11 cellular contexts compared by ENCODE assay signal in genomic region chr21:41726970-41727783, GRCh38. TPM values are rescaled to one million over a fixed set of nuclear protein-coding genes. Genes with fewer than 3 reads are reported as not detected.
DNase-seq lines count a peak whose midpoint lies in the region; ATAC-seq and TF ChIP-seq lines count a peak whose summit lies in the region.
"Had no signal": no experiment of that assay in that cellular context is flagged by ENCODE, and none has a peak within 500 bp of the region (broad histone marks: within the 10 kb centered on the region; RNA-seq: fewer than 3 reads in every experiment).

No MANE protein-coding gene starts in this region.

- peaks cover 1% of the 10 kb centered on the region for H3K27me3 Mint-ChIP-seq in endodermal cell (ENCODE audit: insufficient read depth)

- H3K27ac ChIP-seq in endodermal cell (ENCODE audit: low read depth, low read length) (no peak overlapping the region), colonic mucosa (no peak overlapping the region)

- no peaks in the 10 kb centered on the region for H3K36me3 Mint-ChIP-seq in endodermal cell (ENCODE audit: low read depth)
- H3K36me3 Mint-ChIP-seq: CD8-positive, alpha-beta memory T cell had no signal

- no peak for TF ChIP-seq POLR2A in NB4 (IDR thresholded peaks at IDR 0.05; ENCODE audit: extremely low read depth, insufficient read length)

- H3K4me1 ChIP-seq in endodermal cell (ENCODE audit: control insufficient read depth, insufficient read depth, low read length) (no peaks in the 10 kb centered on the region), mucosa of descending colon (ENCODE audit: low read depth) (no peaks in the 10 kb centered on the region), colonic mucosa (no peaks in the 10 kb centered on the region)

- no peaks in the 10 kb centered on the region for H3K36me3 ChIP-seq in endodermal cell (ENCODE audit: control insufficient read depth, insufficient read depth, low read length)
- no peaks in the 10 kb centered on the region for H3K36me3 ChIP-seq in mucosa of descending colon (ENCODE audit: low read depth)
- H3K36me3 ChIP-seq in colonic mucosa = no peaks in the 10 kb centered on the region

- H3K27me3 ChIP-seq in endodermal cell (ENCODE audit: control insufficient read depth, insufficient read depth, low read length, poor library complexity, severe bottlenecking) (no peaks in the 10 kb centered on the region), colonic mucosa (no peaks in the 10 kb centered on the region)

- peaks cover 2% of the 10 kb centered on the region for H3K9me3 Mint-ChIP-seq in endodermal cell

- no peak overlapping the region for H3K4me3 ChIP-seq in AG09309 (ENCODE audit: control insufficient read depth, low read depth, low read length)
- H3K4me3 ChIP-seq in NB4 (ENCODE audit: low read depth, low read length) = no peak overlapping the region
- H3K4me3 ChIP-seq in endodermal cell (ENCODE audit: low read length) = no peak overlapping the region
- no peak overlapping the region for H3K4me3 ChIP-seq in mucosa of descending colon
- H3K4me3 ChIP-seq in colonic mucosa = no peak overlapping the region

- DNase-seq in AG09309 (ENCODE audit: low read depth) (peak; percentile 20), NB4 (ENCODE audit: low read depth) (peak; percentile 20), endodermal cell (no peak), mucosa of descending colon (peak in 2 of 3 donors; percentile 23), NCI-H345 (lab: John Stamatoyannopoulos, UW) (no peak), colonic mucosa (no peak)
- DNase-seq in effector CD4-positive, alpha-beta T cell = no peak
- DNase-seq in stimulated activated CD4-positive, alpha-beta T cell treated with anti-CD3 and anti-CD28 coated beads, Interleukin-4, amount 100 ng/mL, for 4 hours = no peak
- DNase-seq: activated T-cell treated with anti-CD3 and anti-CD28 coated beads, Interleukin-2, amount 50 U/mL, for 72 hours; CD8-positive, alpha-beta memory T cell; stimulated activated CD4-positive, alpha-beta T cell treated with anti-CD3 and anti-CD28 coated beads, Interleukin-2, amount 100 ng/mL, for 24 hours had no signal

- no peak overlapping the region for H3K27ac Mint-ChIP-seq in endodermal cell
- H3K27ac Mint-ChIP-seq: activated T-cell treated with anti-CD3 and anti-CD28 coated beads, Interleukin-2, amount 50 U/mL, for 72 hours had no signal

- TF ChIP-seq CTCF in AG09309 (IDR thresholded peaks at IDR 0.05; ENCODE audit: control insufficient read depth, insufficient read depth, low read depth, low read length, missing control alignments) = no peak
- TF ChIP-seq CTCF in NB4 (IDR thresholded peaks at IDR 0.05; ENCODE audit: low read depth, low read length) = no peak
- TF ChIP-seq CTCF in endodermal cell (conservative IDR thresholded peaks at IDR 0.05) = peak; percentile 18
- no peak for TF ChIP-seq CTCF in mucosa of descending colon (IDR thresholded peaks at IDR 0.05)
- no peak for TF ChIP-seq CTCF in colonic mucosa (IDR thresholded peaks at IDR 0.05)

- intact Hi-C loops in mucosa of descending colon (cut with DNase I, micrococcal nuclease) (no loop called here), colonic mucosa (cut with DNase I) (no loop called here)

- H3K9ac ChIP-seq in endodermal cell (ENCODE audit: extremely low read depth, low read length, poor library complexity, severe bottlenecking) = no peak overlapping the region
- no peak overlapping the region for H3K9ac ChIP-seq in colonic mucosa (ENCODE audit: low read depth in 2 of 2, low read length in 2 of 2)

- no peak overlapping the region for H3K4me3 Mint-ChIP-seq in endodermal cell
- H3K4me3 Mint-ChIP-seq: activated T-cell treated with anti-CD3 and anti-CD28 coated beads, Interleukin-2, amount 50 U/mL, for 72 hours; CD8-positive, alpha-beta memory T cell had no signal

- peaks cover 6% of the 10 kb centered on the region for H3K9me3 ChIP-seq in endodermal cell (ENCODE audit: control insufficient read depth, low read length)
- no peaks in the 10 kb centered on the region for H3K9me3 ChIP-seq in mucosa of descending colon
- no peaks in the 10 kb centered on the region for H3K9me3 ChIP-seq in colonic mucosa

- no peak for ATAC-seq in mucosa of descending colon
- ATAC-seq: activated T-cell treated with anti-CD3 and anti-CD28 coated beads, Interleukin-2, amount 50 U/mL, for 72 hours had no signal

- 81 to 84% methylated on average over 15 to 24 of the region's 24 CpGs for WGBS in endodermal cell (ENCODE audit: insufficient coverage in 1 of 2, insufficient read length in 1 of 2), 2 experiments

- H3K4me1 Mint-ChIP-seq in endodermal cell = peaks cover 10% of the 10 kb centered on the region

RNA-seq across cellular contexts. Expression of gene RIPK4, which starts 39.7 kb away (rescaled TPM):
- total RNA-seq in endodermal cell (10 to 100 TPM in 1 of 2 donors, 1 to 10 TPM in 1; 8.4 to 16.2 TPM), mucosa of descending colon (10 to 100 TPM in 2 of 3 donors, 1 to 10 TPM in 1; 5.1 to 14.8 (median 10.2) TPM), colonic mucosa (10 to 100 TPM; 10.1 to 10.5 TPM)
- 1.7 TPM for polyA plus RNA-seq in endodermal cell (2013, experiment 1 of 2)
- 2.0 TPM for polyA plus RNA-seq in endodermal cell (2013, experiment 2 of 2)
- polyA plus RNA-seq: CD8-positive, alpha-beta memory T cell had no signal

Comparison
In these comparisons a context has a peak if more than half of its experiments do, and no peak if none do; other contexts are left out.
1. DNase-seq: peak in AG09309 (single experiment), NB4 (single experiment) and mucosa of descending colon (2 of 3); none in endodermal cell (single experiment), NCI-H345 (single experiment), colonic mucosa (single experiment), effector CD4-positive, alpha-beta T cell (single experiment) and stimulated activated CD4-positive, alpha-beta T cell treated with anti-CD3 and anti-CD28 coated beads, Interleukin-4, amount 100 ng/mL, for 4 hours (0 of 2).